ENCODE assay signal across 24 cellular contexts in genomic region chr2:118065927-118066326, GRCh38. TPM values are rescaled to one million over a fixed set of nuclear protein-coding genes. Genes with fewer than 3 reads are reported as not detected.
DNase-seq lines count a peak whose midpoint lies in the region; TF ChIP-seq lines count a peak whose summit lies in the region.
"Had no signal": no experiment of that assay in that cellular context is flagged by ENCODE, and none has a peak within 500 bp of the region (broad histone marks: within the 10 kb centered on the region; RNA-seq: fewer than 3 reads in every experiment).

No MANE protein-coding gene starts in this region.

- H3K4me3 ChIP-seq in epithelial cell of esophagus (ENCODE audit: low read length): no peak overlapping the region
- H3K4me3 ChIP-seq: BLaER1 treated with 17β-estradiol and CSF1 and Interleukin-3, amounts not matched to agents 10 nM and 100 nM; PC-9 had no signal

- no peak for TF ChIP-seq CTCF in epithelial cell of esophagus (IDR thresholded peaks at IDR 0.05; ENCODE audit: insufficient read depth, low read depth, low read length, missing control alignments)

- DNase-seq in ELR (ENCODE audit: low read depth) (peak; percentile 17), HT1080 (ENCODE audit: low read depth) (peak; percentile 53), RPMI7951 (ENCODE audit: low read depth) (peak; percentile 20), epithelial cell of esophagus (ENCODE audit: low read depth) (peak; percentile 41), NCI-H187 treated with DMSO at 0.1 percent for 48 hours (lab: John Stamatoyannopoulos, UW) (no peak), DMS 273 (lab: John Stamatoyannopoulos, UW; ENCODE audit: unreplicated experiment) (no peak), NCI-H524 (lab: John Stamatoyannopoulos, UW) (no peak)
- DNase-seq in activated CD4-positive, CD25-positive, alpha-beta regulatory T cell treated with anti-CD3 and anti-CD28 coated beads, Interleukin-2, amount 50 U/mL, for 72 hours: no peak
- DNase-seq: CD4-positive, alpha-beta T cell; DMS53; GOT3; HCEC 1CT; IMR-90; NCI-H1092; NCI-H1417 treated with DMSO at 0.1 percent for 48 hours; NCI-H1694 treated with DMSO at 0.1 percent for 48 hours; NCI-H2081 treated with DMSO at 0.1 percent for 48 hours; NCI-H524 treated with DMSO at 0.1 percent for 48 hours; NCI-H774; RPMI8226; SHP77; T-helper 1 cell had no signal

RNA-seq across cellular contexts. Expression of gene INSIG2, which starts 22.3 kb away (rescaled TPM):
- 4.8 and 9.2 TPM in 2 replicates for total RNA-seq in HT1080 (2014; rRNA removed; shearing (Covaris generic))
- polyA plus RNA-seq in HT1080 (2015; cell fraction: cytosol; rRNA removed): 24.0 and 28.3 TPM in 2 replicates
- 22.5 and 28.1 TPM in 2 replicates for polyA plus RNA-seq in HT1080 (2015; cell fraction: nucleus; rRNA removed)
- 10.8 and 13.0 TPM in 2 replicates for total RNA-seq in RPMI7951 (2014; rRNA removed; shearing (Covaris generic))

RNA-seq across cellular contexts. Expression of gene CCDC93, which starts 52.1 kb away (rescaled TPM):
- 17.4 and 17.9 TPM in 2 replicates for total RNA-seq in HT1080 (2014; rRNA removed; shearing (Covaris generic))
- 10.6 and 15.9 TPM in 2 replicates for polyA plus RNA-seq in HT1080 (2015; cell fraction: cytosol; rRNA removed)
- 56.5 and 64.5 TPM in 2 replicates for polyA plus RNA-seq in HT1080 (2015; cell fraction: nucleus; rRNA removed)
- total RNA-seq in RPMI7951 (2014; rRNA removed; shearing (Covaris generic)): 10.5 and 15.3 TPM in 2 replicates

Comparison
In these comparisons a context has a peak if more than half of its experiments do, and no peak if none do; other contexts are left out.
1. DNase-seq: peak in ELR (single experiment), HT1080 (single experiment), RPMI7951 (single experiment) and epithelial cell of esophagus (single experiment); none in NCI-H187 treated with DMSO at 0.1 percent for 48 hours (single experiment), activated CD4-positive, CD25-positive, alpha-beta regulatory T cell treated with anti-CD3 and anti-CD28 coated beads, Interleukin-2, amount 50 U/mL, for 72 hours (single experiment), DMS 273 (single experiment) and NCI-H524 (0 of 2).